ENCODE assay signal across 9 cellular contexts in the genomic region with DNA sequence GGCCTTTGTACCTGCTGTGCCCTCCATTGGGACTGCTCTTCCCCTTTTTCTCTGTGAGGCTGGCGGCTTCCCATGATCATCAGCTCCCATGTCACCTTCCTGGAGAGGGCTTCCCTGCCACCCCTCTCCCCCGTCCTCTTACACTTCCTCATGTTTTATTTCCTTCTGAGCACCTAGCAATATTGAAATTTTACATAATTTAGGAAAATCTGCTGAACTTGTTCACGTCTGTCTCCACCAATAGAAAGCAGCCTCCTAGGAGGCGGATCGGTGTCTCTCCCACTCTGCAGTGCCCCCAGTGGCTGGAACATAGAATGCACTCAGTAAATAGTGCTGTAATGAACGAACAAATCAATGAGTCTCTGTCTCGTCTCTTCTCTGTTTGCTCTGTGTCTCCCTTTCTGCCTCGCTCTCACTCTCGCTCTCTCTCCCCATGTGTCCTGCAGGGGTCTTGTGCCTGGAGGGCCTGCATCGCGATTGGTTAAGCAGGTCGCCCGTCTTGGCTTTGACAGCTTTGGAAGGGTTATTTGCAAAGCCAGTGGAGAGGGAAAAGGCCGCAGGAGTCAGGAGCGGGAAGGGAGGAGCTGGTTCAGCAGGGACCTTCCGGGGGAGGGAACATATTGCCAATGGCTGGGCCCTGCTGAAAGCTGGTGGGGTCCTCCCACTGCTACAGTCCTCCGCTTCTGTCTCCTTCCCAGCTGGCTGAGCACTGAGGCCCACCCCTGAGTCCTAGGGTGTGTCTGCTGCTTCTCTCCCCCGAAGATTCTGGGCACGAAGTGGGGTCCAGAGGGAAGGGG.
DNase-seq lines count a peak whose midpoint lies in the region; ATAC-seq lines count a peak whose summit lies in the region.
"Had no signal": no experiment of that assay in that cellular context is flagged by ENCODE, and none has a peak within 500 bp of the region (broad histone marks: within the 10 kb centered on the region; RNA-seq: fewer than 3 reads in every experiment).

No MANE protein-coding gene starts in this region.

- H3K9me3 Mint-ChIP-seq in effector memory CD8-positive, alpha-beta T cell: no peaks in the 10 kb centered on the region

- no peak overlapping the region for H3K4me3 Mint-ChIP-seq in effector memory CD8-positive, alpha-beta T cell
- H3K4me3 Mint-ChIP-seq: activated naive CD8-positive, alpha-beta T cell had no signal

- no peaks in the 10 kb centered on the region for H3K36me3 Mint-ChIP-seq in effector memory CD8-positive, alpha-beta T cell (ENCODE audit: insufficient read depth)
- H3K36me3 Mint-ChIP-seq: activated naive CD8-positive, alpha-beta T cell had no signal

- ATAC-seq in HG02610 (IDR thresholded peaks at IDR 0.05; ENCODE audit: unreplicated experiment) (peak; percentile 62), GM18868 (IDR thresholded peaks at IDR 0.05; ENCODE audit: unreplicated experiment) (no peak)
- peak; percentile 61 for ATAC-seq in effector memory CD8-positive, alpha-beta T cell (replicated peaks)

- H3K27ac Mint-ChIP-seq in effector memory CD8-positive, alpha-beta T cell: no peak overlapping the region
- H3K27ac Mint-ChIP-seq: activated naive CD8-positive, alpha-beta T cell had no signal

- peaks cover 0 to 7% of the 10 kb centered on the region in 2 donors for H3K4me1 Mint-ChIP-seq in effector memory CD8-positive, alpha-beta T cell (ENCODE audit: low read depth in 2 of 2)

- DNase-seq in COLO829 (ENCODE audit: low spot score) (peak; percentile 95), NCI-H748 treated with DMSO at 0.1 percent for 48 hours (lab: John Stamatoyannopoulos, UW) (peak; percentile 41), medulla oblongata (ENCODE audit: extremely low spot score) (peak; percentile 95)
- peak; percentile 74 to 80 for DNase-seq in activated CD4-positive, alpha-beta T cell treated with anti-CD3 and anti-CD28 coated beads, Interleukin-2, amount 50 U/mL, for 48 hours
- DNase-seq in effector memory CD8-positive, alpha-beta T cell: peak; percentile 47 to 54 (median 48)
- DNase-seq in stimulated activated CD4-positive, alpha-beta T cell treated with anti-CD3 and anti-CD28 coated beads, TNF-alpha, amount 100 ng/mL, for 4 hours (ENCODE audit: low read depth in 3 of 3): peak; percentile 11 to 42 (median 38)

- peaks cover 0 to 12% of the 10 kb centered on the region in 2 donors for H3K27me3 Mint-ChIP-seq in effector memory CD8-positive, alpha-beta T cell

Comparison
In these comparisons a context has a peak if more than half of its experiments do, and no peak if none do; other contexts are left out.
1. DNase-seq: peak in every context shown above with its lines; median percentile 95 in COLO829; 95 in medulla oblongata; 77 in activated CD4-positive, alpha-beta T cell treated with anti-CD3 and anti-CD28 coated beads, Interleukin-2, amount 50 U/mL, for 48 hours; 48 in effector memory CD8-positive, alpha-beta T cell; 41 in NCI-H748 treated with DMSO at 0.1 percent for 48 hours; 38 in stimulated activated CD4-positive, alpha-beta T cell treated with anti-CD3 and anti-CD28 coated beads, TNF-alpha, amount 100 ng/mL, for 4 hours.